ENCODE assay signal across 9 cellular contexts in the genomic region with DNA sequence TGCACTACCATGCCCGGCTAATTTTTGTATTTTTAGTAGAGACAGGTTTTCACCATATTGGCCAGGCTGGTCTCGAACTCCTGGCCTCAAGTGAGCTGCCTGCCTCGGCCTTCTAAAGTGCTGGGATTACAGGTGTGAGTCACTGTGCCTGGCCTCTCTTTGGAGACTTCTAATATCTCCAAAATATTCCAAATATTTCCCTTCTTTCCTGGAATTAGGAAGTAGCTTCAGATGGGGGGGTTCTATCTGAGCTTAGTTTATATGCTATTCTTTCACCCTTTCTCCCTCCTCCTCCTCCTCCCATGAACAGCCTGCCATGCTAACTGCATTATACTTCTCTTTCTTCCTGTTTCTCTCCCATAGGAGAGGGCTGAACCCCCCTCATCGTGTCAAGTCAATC. TPM values are rescaled to one million over a fixed set of nuclear protein-coding genes. Genes with fewer than 3 reads are reported as not detected.
DNase-seq lines count a peak whose midpoint lies in the region; ATAC-seq and TF ChIP-seq lines count a peak whose summit lies in the region.
"Not testable (repeated sequence)": the region's sequence is repeated elsewhere in the genome, so short reads cannot be mapped to it uniquely, and the experiment has no call there.
"Had no signal": no experiment of that assay in that cellular context is flagged by ENCODE, and none has a peak within 500 bp of the region (broad histone marks: within the 10 kb centered on the region; RNA-seq: fewer than 3 reads in every experiment).

No MANE protein-coding gene starts in this region.

- peak overlapping the region; percentile 91 for H3K27ac Mint-ChIP-seq in CD8-positive, alpha-beta T cell
- H3K27ac Mint-ChIP-seq in activated T-cell treated with anti-CD3 and anti-CD28 coated beads, Interleukin-2, amount 50 U/mL, for 72 hours, result peak overlapping the region; percentile 89

- ATAC-seq in CD8-positive, alpha-beta T cell; activated T-cell treated with anti-CD3 and anti-CD28 coated beads, Interleukin-2, amount 50 U/mL, for 72 hours (replicated peaks in 1 of 2): not testable (repeated sequence)

- peaks cover 70% of the 10 kb centered on the region for H3K4me1 ChIP-seq in CD8-positive, alpha-beta T cell (ENCODE audit: insufficient read depth, low read length)
- H3K4me1 ChIP-seq in SJSA1 (replicated peaks) (peaks cover 48% of the 10 kb centered on the region), breast epithelium (peaks cover 18 to 45% of the 10 kb centered on the region in 2 donors), left ventricle myocardium inferior (peaks cover 56% of the 10 kb centered on the region), muscle layer of duodenum (ENCODE audit: control insufficient read depth in 1 of 2, insufficient read depth in 2 of 2, low read length in 2 of 2) (peaks cover 38 to 47% of the 10 kb centered on the region in 2 donors), transverse colon (peaks cover 42 to 57% (median 54%) of the 10 kb centered on the region in 4 donors)

- not testable (repeated sequence) for H3K9me3 ChIP-seq in CD8-positive, alpha-beta T cell (ENCODE audit: low read length); SJSA1 (replicated peaks); breast epithelium; left ventricle myocardium inferior (replicated peaks); muscle layer of duodenum (ENCODE audit: control insufficient read depth in 1 of 2, low read length in 2 of 2); transverse colon

- intact Hi-C loops in CD8-positive, alpha-beta T cell (cut with DNase I, micrococcal nuclease); breast epithelium (cut with DNase I; ENCODE audit: low total_unique reads); transverse colon (cut with DNase I; ENCODE audit: low total_unique reads): not testable (repeated sequence)
- intact Hi-C loops in left ventricle myocardium inferior (cut with micrococcal nuclease), result loop anchor here (10.0 kb wide), 1 partner anchor 74 kb away; a partner anchor contains a TSS

- not testable (repeated sequence) for H3K27ac ChIP-seq in CD8-positive, alpha-beta T cell (ENCODE audit: low read depth, low read length)
- H3K27ac ChIP-seq in SJSA1 (peak overlapping the region; percentile 25), breast epithelium (peak overlapping the region; percentile 91 to 95), left ventricle myocardium inferior (replicated peaks) (peak overlapping the region; percentile 90), muscle layer of duodenum (ENCODE audit: low read length) (peak overlapping the region; percentile 91), skin epidermis (peak overlapping the region in 18 of 21 experiments; percentile 54 to 92 (median 79)), transverse colon (peak overlapping the region; percentile 88 to 93 (median 90))

- POLR2A ChIA-PET in CD8-positive, alpha-beta T cell (lab: Charles Lee), result interaction anchor here (1.2 to 3.0 kb wide), 3 partner anchors 10 to 32 kb away, joined by 5 to 13 read pairs (median 12); a partner anchor contains a TSS

- DNase-seq in CD8-positive, alpha-beta T cell; SJSA1 (ENCODE audit: low read depth in 1 of 2, low spot score in 2 of 2); activated T-cell treated with anti-CD3 and anti-CD28 coated beads, Interleukin-2, amount 50 U/mL, for 72 hours; breast epithelium (ENCODE audit: low spot score in 2 of 2); left ventricle myocardium inferior; transverse colon: not testable (repeated sequence)

- not testable (repeated sequence) for H3K27me3 ChIP-seq in CD8-positive, alpha-beta T cell (ENCODE audit: insufficient read depth, low read length); SJSA1 (replicated peaks); breast epithelium; left ventricle myocardium inferior (ENCODE audit: low read depth); muscle layer of duodenum (ENCODE audit: low read depth, low read length); transverse colon

- H3K4me3 Mint-ChIP-seq in CD8-positive, alpha-beta T cell, result not testable (repeated sequence)
- peak overlapping the region; percentile 30 to 53 for H3K4me3 Mint-ChIP-seq in activated T-cell treated with anti-CD3 and anti-CD28 coated beads, Interleukin-2, amount 50 U/mL, for 72 hours

- H3K4me1 Mint-ChIP-seq in CD8-positive, alpha-beta T cell (ENCODE audit: low read depth), result peaks cover 71% of the 10 kb centered on the region
- peaks cover 73% of the 10 kb centered on the region for H3K4me1 Mint-ChIP-seq in activated T-cell treated with anti-CD3 and anti-CD28 coated beads, Interleukin-2, amount 50 U/mL, for 72 hours (ENCODE audit: low read depth)

- not testable (repeated sequence) for TF ChIP-seq POLR2A in breast epithelium (IDR thresholded peaks at IDR 0.05); transverse colon (IDR thresholded peaks at IDR 0.05)

- not testable (repeated sequence) for H3K9me3 Mint-ChIP-seq in CD8-positive, alpha-beta T cell; activated T-cell treated with anti-CD3 and anti-CD28 coated beads, Interleukin-2, amount 50 U/mL, for 72 hours

- H3K36me3 Mint-ChIP-seq in CD8-positive, alpha-beta T cell, result peaks cover 28% of the 10 kb centered on the region
- H3K36me3 Mint-ChIP-seq in activated T-cell treated with anti-CD3 and anti-CD28 coated beads, Interleukin-2, amount 50 U/mL, for 72 hours (ENCODE audit: insufficient read depth in 2 of 2), result peaks cover 7 to 16% of the 10 kb centered on the region in 2 donors

- CTCF ChIA-PET in CD8-positive, alpha-beta T cell (lab: Charles Lee), result interaction anchor here (1.3 to 3.9 kb wide), 8 partner anchors 10 to 98 kb away, joined by 4 to 31 read pairs (median 7); a partner anchor contains a TSS

- TF ChIP-seq EP300 in transverse colon (IDR thresholded peaks at IDR 0.05; ENCODE audit: low read depth), result not testable (repeated sequence)

- H3K27me3 Mint-ChIP-seq in CD8-positive, alpha-beta T cell (ENCODE audit: low read depth); activated T-cell treated with anti-CD3 and anti-CD28 coated beads, Interleukin-2, amount 50 U/mL, for 72 hours (ENCODE audit: low read depth): not testable (repeated sequence)

- not testable (repeated sequence) for TF ChIP-seq CTCF in CD8-positive, alpha-beta T cell (IDR thresholded peaks at IDR 0.05); breast epithelium (IDR thresholded peaks at IDR 0.05); left ventricle myocardium inferior (IDR thresholded peaks at IDR 0.05; ENCODE audit: borderline replicate concordance); transverse colon (IDR thresholded peaks at IDR 0.05)

- in situ Hi-C loops in transverse colon (cut with MboI; ENCODE audit: low pct_ligation_motif_present in 1 of 4, low pct_unique_long_range_greater_than_20kb in 1 of 4, low sequenced_read_pairs in 3 of 4), result not testable (repeated sequence)

- 69 to 92% methylated on average over 2 to 4 of the region's 4 CpGs for WGBS in transverse colon (ENCODE audit: low coverage in 1 of 2), 2 donors

- not testable (repeated sequence) for H3K4me3 ChIP-seq in CD8-positive, alpha-beta T cell (ENCODE audit: low read depth, low read length); SJSA1; breast epithelium; left ventricle myocardium inferior; muscle layer of duodenum (ENCODE audit: low read depth in 1 of 2, low read length in 2 of 2); skin epidermis; transverse colon

- H3K36me3 ChIP-seq in CD8-positive, alpha-beta T cell (ENCODE audit: insufficient read depth, low read length), result peaks cover 16% of the 10 kb centered on the region
- H3K36me3 ChIP-seq in SJSA1, result peaks cover 36% of the 10 kb centered on the region
- H3K36me3 ChIP-seq in breast epithelium, result not testable (repeated sequence)
- H3K36me3 ChIP-seq in left ventricle myocardium inferior, result peaks cover 37% of the 10 kb centered on the region
- peaks cover 12 to 14% of the 10 kb centered on the region in 2 donors for H3K36me3 ChIP-seq in muscle layer of duodenum (ENCODE audit: control insufficient read depth in 1 of 2, insufficient read depth in 2 of 2, low read length in 2 of 2)
- H3K36me3 ChIP-seq in transverse colon, result peaks cover 0 to 19% (median 4%) of the 10 kb centered on the region in 4 donors

RNA-seq across cellular contexts. Expression of a gene that starts 9.5 kb away (rescaled TPM):
- total RNA-seq in CD8-positive, alpha-beta T cell, result 1 to 10 TPM; 4.4 to 6.3 TPM
- total RNA-seq in SJSA1 (2014; rRNA removed; shearing (Covaris generic)), result 15.6 and 24.2 TPM in 2 replicates
- 10 to 100 TPM; 35.5 to 53.7 TPM for total RNA-seq in activated T-cell treated with anti-CD3 and anti-CD28 coated beads, Interleukin-2, amount 50 U/mL, for 72 hours
- total RNA-seq in breast epithelium (10 to 100 TPM; 12.2 to 24.7 (median 18.7) TPM), left ventricle myocardium inferior (26.6 TPM), transverse colon (100 to 1,000 TPM in 2 of 4 donors, 10 to 100 TPM in 2; 63.8 to 154 (median 102) TPM)

RNA-seq across cellular contexts. Expression of a gene that starts 25.2 kb away (rescaled TPM):
- 10 to 100 TPM; 30.2 to 30.5 TPM for total RNA-seq in CD8-positive, alpha-beta T cell
- 0.60 TPM in 1 of 2 replicates, not detected in the other for total RNA-seq in SJSA1 (2014; rRNA removed; shearing (Covaris generic))
- total RNA-seq in activated T-cell treated with anti-CD3 and anti-CD28 coated beads, Interleukin-2, amount 50 U/mL, for 72 hours, result 10 to 100 TPM; 21.4 to 23.4 TPM
- 1 to 10 TPM in 1 of 3 donors, under 1 TPM in 2; 0.96 to 2.2 (median 0.98) TPM for total RNA-seq in breast epithelium
- 1.1 TPM for total RNA-seq in left ventricle myocardium inferior
- total RNA-seq in transverse colon, result 10 to 100 TPM in 1 of 4 donors, 1 to 10 TPM in 1, under 1 TPM in 1, not detected in 1; 0.96 to 52.4 (median 2.7) TPM
- total RNA-seq: frontal cortex had no signal

RNA-seq across cellular contexts. Expression of a gene that starts 37.5 kb away (rescaled TPM):
- 100 to 1,000 TPM; 244 to 254 TPM for total RNA-seq in CD8-positive, alpha-beta T cell
- 17.0 and 19.5 TPM in 2 replicates for total RNA-seq in SJSA1 (2014; rRNA removed; shearing (Covaris generic))
- 100 to 1,000 TPM; 144 to 154 TPM for total RNA-seq in activated T-cell treated with anti-CD3 and anti-CD28 coated beads, Interleukin-2, amount 50 U/mL, for 72 hours
- 10 to 100 TPM; 49.6 to 89.1 (median 88.1) TPM for total RNA-seq in breast epithelium
- 26.6 TPM for total RNA-seq in left ventricle myocardium inferior
- total RNA-seq in transverse colon, result 100 to 1,000 TPM; 115 to 508 (median 151) TPM

RNA-seq across cellular contexts. Expression of a gene that starts 37.7 kb away (rescaled TPM):
- total RNA-seq in CD8-positive, alpha-beta T cell, result under 1 TPM; 0.30 to 0.53 TPM
- total RNA-seq in SJSA1 (2014; rRNA removed; shearing (Covaris generic)), result 0.13 TPM in 1 of 2 replicates, not detected in the other
- 1 to 10 TPM; 2.1 to 3.6 TPM for total RNA-seq in activated T-cell treated with anti-CD3 and anti-CD28 coated beads, Interleukin-2, amount 50 U/mL, for 72 hours
- total RNA-seq in breast epithelium, result under 1 TPM in 2 of 3 donors, not detected in 1; 0.59 to 0.98 TPM
- 0.25 TPM for total RNA-seq in left ventricle myocardium inferior
- total RNA-seq in transverse colon, result under 1 TPM in 2 of 4 donors, not detected in 2; 0.14 to 0.79 TPM

RNA-seq across cellular contexts. Expression of a gene that starts 53.7 kb away (rescaled TPM):
- 1 to 10 TPM; 7.9 to 8.0 TPM for total RNA-seq in CD8-positive, alpha-beta T cell
- total RNA-seq in SJSA1 (2014; rRNA removed; shearing (Covaris generic)), result 73.1 and 75.6 TPM in 2 replicates
- 10 to 100 TPM; 12.9 to 13.7 TPM for total RNA-seq in activated T-cell treated with anti-CD3 and anti-CD28 coated beads, Interleukin-2, amount 50 U/mL, for 72 hours
- total RNA-seq in breast epithelium (10 to 100 TPM; 33.1 to 61.8 (median 39.7) TPM), left ventricle myocardium inferior (40.8 TPM), transverse colon (10 to 100 TPM in 2 of 4 donors, 1 to 10 TPM in 2; 5.6 to 46.2 (median 11.7) TPM)
